ENCODE assay signal across 22 cellular contexts in genomic region chr2:34317797-34318196, GRCh38.
"Had no signal": no experiment of that assay in that cellular context is flagged by ENCODE, and none has a peak within 500 bp of the region (broad histone marks: within the 10 kb centered on the region; RNA-seq: fewer than 3 reads in every experiment).

No MANE protein-coding gene starts in this region.

- H3K4me2 ChIP-seq: hepatocyte had no signal

- ATAC-seq: foreskin keratinocyte; stimulated activated naive B cell treated with anti-CD40 and anti-IgM and Interleukin-4, amounts not matched to agents 10 μg/mL and 1 μg/mL and 100 μg/mL, for 72 hours had no signal

- H3K27ac Mint-ChIP-seq: endodermal cell; naive B cell; nephron; stimulated activated naive B cell treated with anti-CD40 and anti-IgM and Interleukin-4, amounts not matched to agents 10 μg/mL and 1 μg/mL and 100 μg/mL, for 72 hours had no signal

- H3K4me3 Mint-ChIP-seq: endodermal cell; naive B cell; nephron; stimulated activated naive B cell treated with anti-CD40 and anti-IgM and Interleukin-4, amounts not matched to agents 10 μg/mL and 1 μg/mL and 100 μg/mL, for 72 hours had no signal

- H3K36me3 ChIP-seq: right atrium auricular region, sigmoid colon, stomach, thoracic aorta, vagina had no signal

- DNase-seq: effector CD4-positive, alpha-beta T cell; endodermal cell; erythroblast; foreskin keratinocyte; head of caudate nucleus; mesendoderm; naive B cell; posterior cingulate gyrus; sigmoid colon; stimulated activated CD4-positive, alpha-beta T cell treated with anti-CD3 and anti-CD28 coated beads, Interleukin-2, amount 100 ng/mL, for 24 hours; stimulated activated CD4-positive, alpha-beta T cell treated with anti-CD3 and anti-CD28 coated beads, Interleukin-4, amount 100 ng/mL, for 4 hours; stimulated activated naive B cell treated with anti-CD40 and anti-IgM and Interleukin-4, amounts not matched to agents 10 μg/mL and 1 μg/mL and 100 μg/mL, for 72 hours; stomach; substantia nigra; trophoblast cell had no signal

- H3K4me1 Mint-ChIP-seq: naive B cell; nephron; stimulated activated naive B cell treated with anti-CD40 and anti-IgM and Interleukin-4, amounts not matched to agents 10 μg/mL and 1 μg/mL and 100 μg/mL, for 72 hours had no signal

- H3K4me1 ChIP-seq: foreskin keratinocyte, right atrium auricular region, sigmoid colon, stomach, vagina had no signal

- H3K27me3 ChIP-seq: foreskin keratinocyte, hepatocyte, right atrium auricular region, sigmoid colon, stomach, vagina had no signal

- H3K4me3 ChIP-seq: coronary artery, hepatocyte, right atrium auricular region, sigmoid colon, skin epidermis, stomach, thoracic aorta, vagina had no signal

- H3K36me3 Mint-ChIP-seq: naive B cell; stimulated activated naive B cell treated with anti-CD40 and anti-IgM and Interleukin-4, amounts not matched to agents 10 μg/mL and 1 μg/mL and 100 μg/mL, for 72 hours had no signal

- H3K79me2 ChIP-seq: hepatocyte had no signal

- H2AFZ ChIP-seq: hepatocyte had no signal

- H3K9me3 Mint-ChIP-seq: endodermal cell; nephron; stimulated activated naive B cell treated with anti-CD40 and anti-IgM and Interleukin-4, amounts not matched to agents 10 μg/mL and 1 μg/mL and 100 μg/mL, for 72 hours had no signal

- H3K27ac ChIP-seq: coronary artery, foreskin keratinocyte, hepatocyte, right atrium auricular region, sigmoid colon, skin epidermis, stomach, thoracic aorta, vagina had no signal

- H3K9me3 ChIP-seq: right atrium auricular region, sigmoid colon, stomach, thoracic aorta, vagina had no signal

- H3K27me3 Mint-ChIP-seq: naive B cell; stimulated activated naive B cell treated with anti-CD40 and anti-IgM and Interleukin-4, amounts not matched to agents 10 μg/mL and 1 μg/mL and 100 μg/mL, for 72 hours had no signal
